8 cellular contexts compared by ENCODE assay signal in genomic region chr19:17073869-17074627, GRCh38. TPM values are rescaled to one million over a fixed set of nuclear protein-coding genes. Genes with fewer than 3 reads are reported as not detected.
DNase-seq lines count a peak whose midpoint lies in the region; ATAC-seq, FAIRE-seq and TF ChIP-seq lines count a peak whose summit lies in the region.

No MANE protein-coding gene starts in this region.

- H3K9me2 ChIP-seq in OCI-LY1 (ENCODE audit: low read depth, low read length): no peaks in the 10 kb centered on the region

- H4K5ac ChIP-seq in H1 (ENCODE audit: insufficient read length, low read depth, low read length): no peak overlapping the region

- no peak for TF ChIP-seq RAD21 in H1 (IDR thresholded peaks at IDR 0.05 in 1 of 2, conservative IDR thresholded peaks at IDR 0.05 in 1 of 2; ENCODE audit: low read depth in 2 of 2, low read length in 2 of 2)

- peaks cover 24% of the 10 kb centered on the region for H3K79me1 ChIP-seq in H1 (ENCODE audit: low read depth, low read length)

- peak overlapping the region; percentile 79 for H3K4me2 ChIP-seq in OCI-LY1 (ENCODE audit: low read length)
- peak overlapping the region; percentile 78 to 91 for H3K4me2 ChIP-seq in H1 (ENCODE audit: insufficient read depth in 1 of 2, low read depth in 2 of 2, low read length in 2 of 2)
- peak overlapping the region; percentile 93 for H3K4me2 ChIP-seq in osteoblast (ENCODE audit: insufficient read depth, low read length)

- H3K4me3 ChIP-seq in OCI-LY1 (ENCODE audit: low read depth, low read length, poor library complexity, severe bottlenecking): peak overlapping the region; percentile 93
- peak overlapping the region; percentile 71 to 96 (median 75) for H3K4me3 ChIP-seq in H1 (ENCODE audit: extremely low read depth in 1 of 4, insufficient read depth in 2 of 4, low read depth in 3 of 4, low read length in 4 of 4)
- peak overlapping the region; percentile 81 for H3K4me3 ChIP-seq in osteoblast (ENCODE audit: insufficient read depth, low read length)
- peak overlapping the region in 1 of 2 donors; percentile 60 for H3K4me3 ChIP-seq in uterus

- no peak overlapping the region for H4K91ac ChIP-seq in H1 (replicated peaks; ENCODE audit: insufficient read length, low read length)

- ATAC-seq in HG02763 (IDR thresholded peaks at IDR 0.05; ENCODE audit: unreplicated experiment): no peak

- no peak overlapping the region for H2BK120ac ChIP-seq in H1 (replicated peaks; ENCODE audit: low read depth, low read length)

- H3K27ac ChIP-seq in OCI-LY1 (ENCODE audit: low read depth, low read length, poor library complexity, severe bottlenecking): peak overlapping the region; percentile 98
- no peak overlapping the region for H3K27ac ChIP-seq in H1 (ENCODE audit: low read depth, low read length)
- peak overlapping the region; percentile 79 for H3K27ac ChIP-seq in osteoblast (ENCODE audit: low read depth, low read length)
- no peak overlapping the region for H3K27ac ChIP-seq in uterus

- no peaks in the 10 kb centered on the region for H3K27me3 ChIP-seq in OCI-LY1 (ENCODE audit: insufficient read depth, low read length)
- H3K27me3 ChIP-seq in H1 (replicated peaks in 1 of 4; ENCODE audit: control insufficient read depth in 3 of 4, extremely low read depth in 1 of 4, insufficient read depth in 3 of 4, low read length in 3 of 4): no peaks in the 10 kb centered on the region
- H3K27me3 ChIP-seq in osteoblast (ENCODE audit: insufficient read depth, low read length): no peaks in the 10 kb centered on the region
- H3K27me3 ChIP-seq in uterus: no peaks in the 10 kb centered on the region

- H2BK15ac ChIP-seq in H1 (ENCODE audit: low read length): 0 out of 2 replicates have a peak overlapping the region, but pooled peaks have one; percentile 14

- FAIRE-seq in H1 (lab: Jason Lieb, UNC): no peak

- peaks cover 44% of the 10 kb centered on the region for H3K36me3 ChIP-seq in OCI-LY1 (ENCODE audit: insufficient read depth, low read length)
- peaks cover 0 to 18% (median 3%) of the 10 kb centered on the region in 4 experiments; a peak in 5 of 8 replicates for H3K36me3 ChIP-seq in H1 (ENCODE audit: control insufficient read depth in 2 of 4, insufficient read depth in 4 of 4, low read length in 3 of 4)
- H3K36me3 ChIP-seq in osteoblast (ENCODE audit: insufficient read depth, low read length): peaks cover 10% of the 10 kb centered on the region
- H3K36me3 ChIP-seq in uterus: no peaks in the 10 kb centered on the region

- H2AFZ ChIP-seq in OCI-LY1 (ENCODE audit: low read length) (no peak overlapping the region), H1 (ENCODE audit: low read length) (no peak overlapping the region), osteoblast (ENCODE audit: low read length) (peak overlapping the region; percentile 82)

- TF ChIP-seq POLR2A in H1 (IDR thresholded peaks at IDR 0.05; ENCODE audit: control extremely low read depth in 1 of 2, low read depth in 2 of 2, low read length in 2 of 2) (no peak), uterus (IDR thresholded peaks at IDR 0.05) (no peak)

- H3K18ac ChIP-seq in H1 (ENCODE audit: extremely low read depth, low read length): no peak overlapping the region

- no peak overlapping the region for H2BK5ac ChIP-seq in H1 (ENCODE audit: low read depth, low read length)

- H3K56ac ChIP-seq in H1 (replicated peaks; ENCODE audit: insufficient read length, low read depth, low read length): no peak overlapping the region

- H3K9me3 ChIP-seq in OCI-LY1 (ENCODE audit: low read length) (no peaks in the 10 kb centered on the region), H1 (ENCODE audit: insufficient read depth in 2 of 2, low read depth in 1 of 2, low read length in 1 of 2) (no peaks in the 10 kb centered on the region), osteoblast (ENCODE audit: low read depth, low read length) (no peaks in the 10 kb centered on the region), uterus (no peaks in the 10 kb centered on the region)

- POLR2A ChIA-PET in H1 (lab: Charles Lee; ENCODE audit: partially characterized antibody): interaction anchor here (0.6 to 2.4 kb wide), 9 partner anchors 18 to 219 kb away, joined by 3 to 13 read pairs (median 4); partner anchors contain the start of genes OCEL1 and USE1

- H3K4me1 ChIP-seq in OCI-LY1 (ENCODE audit: insufficient read depth, low read length, severe bottlenecking) (peaks cover 75% of the 10 kb centered on the region), H1 (replicated peaks in 1 of 4; ENCODE audit: control insufficient read depth in 3 of 4, insufficient read depth in 4 of 4, low read length in 3 of 4) (peaks cover under 1 to 13% (median 9%) of the 10 kb centered on the region in 4 experiments), osteoblast (ENCODE audit: insufficient read depth, low read length) (peaks cover 37% of the 10 kb centered on the region), uterus (peaks cover 5 to 22% of the 10 kb centered on the region in 2 donors)

- H4K20me1 ChIP-seq in OCI-LY1 (ENCODE audit: insufficient read depth, low read length) (no peaks in the 10 kb centered on the region), H1 (replicated peaks in 1 of 2; ENCODE audit: control insufficient read depth in 1 of 2, insufficient read depth in 2 of 2, low read length in 2 of 2) (peaks cover 24 to 33% of the 10 kb centered on the region in 2 experiments), osteoblast (ENCODE audit: insufficient read depth, low read length) (peaks cover 15% of the 10 kb centered on the region)

- no peak overlapping the region for H3K4ac ChIP-seq in H1 (replicated peaks; ENCODE audit: insufficient read length, low read depth, low read length)

- no peak for TF ChIP-seq EP300 in H1 (IDR thresholded peaks at IDR 0.05; ENCODE audit: borderline replicate concordance in 1 of 2, low read depth in 2 of 2, low read length in 2 of 2)

- intact Hi-C loops in uterus (cut with DNase I; ENCODE audit: low total_unique reads): loop anchor here (10.0 kb wide), 2 partner anchors 61 to 201 kb away; no protein-coding TSS in a partner anchor

- H3K9ac ChIP-seq in OCI-LY1 (ENCODE audit: low read length) (peak overlapping the region; percentile 97), H1 (replicated peaks in 1 of 4; ENCODE audit: extremely low read depth in 1 of 4, low read depth in 3 of 4, low read length in 3 of 4) (peak overlapping the region in 3 of 4 experiments; percentile 25 to 96 (median 93); a peak in 3 of 7 replicates)

- H2AK5ac ChIP-seq in H1 (ENCODE audit: low read depth, low read length): no peak overlapping the region

- H2BK12ac ChIP-seq in H1 (ENCODE audit: low read depth, low read length): no peak overlapping the region

- no peaks in the 10 kb centered on the region for H3F3A ChIP-seq in OCI-LY1 (ENCODE audit: insufficient read depth, low read length)

- no peak overlapping the region for H4K8ac ChIP-seq in H1 (ENCODE audit: extremely low read depth, insufficient read depth, low read length)

- H2BK20ac ChIP-seq in H1 (ENCODE audit: low read length): no peak overlapping the region

- H3K14ac ChIP-seq in H1 (ENCODE audit: insufficient read length): no peak overlapping the region

- CTCF ChIA-PET in H1 (lab: Charles Lee; ENCODE audit: partially characterized antibody): no interaction called here

- peaks cover 17% of the 10 kb centered on the region for H3K23me2 ChIP-seq in H1 (ENCODE audit: low read depth, low read length)

- TF ChIP-seq CTCF in OCI-LY1 (IDR thresholded peaks at IDR 0.05; ENCODE audit: low read length) (no peak; the same call in 1 of the 2 replicates), H1 (IDR thresholded peaks at IDR 0.05; ENCODE audit: control extremely low read depth in 1 of 3, insufficient read depth in 1 of 3, low read depth in 1 of 3, low read length in 3 of 3) (no peak), osteoblast (IDR thresholded peaks at IDR 0.05; ENCODE audit: extremely low read depth, low read depth, low read length) (no peak), uterus (IDR thresholded peaks at IDR 0.05) (no peak)

- peak; percentile 12 for DNase-seq in activated gamma-delta T cell treated with Interleukin-2 at 50 U/mL for 16 hours
- DNase-seq in activated gamma-delta T cell (lab: John Stamatoyannopoulos, UW): no peak
- no peak for DNase-seq in H1 (ENCODE audit: low read depth in 1 of 2, low spot score in 2 of 2)
- DNase-seq in osteoblast (ENCODE audit: insufficient read length, low spot score, missing footprints): peak; percentile 68
- DNase-seq in SKM-1 treated with dmso at 0.1 percent for 144 hours (lab: John Stamatoyannopoulos, UW; ENCODE audit: unreplicated experiment): no peak
- DNase-seq in uterus: no peak

- no peak overlapping the region for H3K23ac ChIP-seq in H1 (ENCODE audit: insufficient read length)

- WGBS in H1 (ENCODE audit: extremely low coverage in 1 of 2, insufficient coverage in 1 of 2, insufficient read length in 1 of 2, insufficient replicate concordance in 2 of 2, low coverage in 1 of 2, low lambda C conversion rate in 2 of 2, missing lambda C conversion rate in 1 of 2), 2 experiments: 46% methylated on average over 18 of the region's 18 CpGs; no CpG with 5 or more reads in 1 of the 2 experiments

- H3K79me2 ChIP-seq in OCI-LY1 (ENCODE audit: insufficient read depth, low read length) (peaks cover 34% of the 10 kb centered on the region), H1 (ENCODE audit: control insufficient read depth in 1 of 2, insufficient read depth in 2 of 2, low read length in 2 of 2) (peaks cover 4 to 51% of the 10 kb centered on the region in 2 experiments; a peak in 3 of 4 replicates), osteoblast (ENCODE audit: insufficient read depth, low read length) (peaks cover 57% of the 10 kb centered on the region)

RNA-seq across cellular contexts. Expression of gene HAUS8, which starts 1.2 kb away (rescaled TPM):
- total RNA-seq in H1 (2021; fragmentation: NEBNext Ultra II Directional; extraction: Animal tissue kit (Norgen Biotek cat#: 25700)): 23.2 and 23.5 TPM in 2 replicates
- polyA plus RNA-seq in H1 (2011; rRNA removed): 18.4 and 18.9 TPM in 2 replicates
- polyA plus RNA-seq in H1 (2011; cell fraction: cytosol; rRNA removed): 20.5 TPM
- polyA plus RNA-seq in H1 (2011; cell fraction: nucleus; rRNA removed): 27.7 TPM
- 19.8 to 25.4 TPM (median 24.1 TPM) in 4 replicates for polyA plus RNA-seq in H1 (2012, experiment 1 of 2)
- polyA plus RNA-seq in H1 (2012, experiment 2 of 2): 10.9 TPM
- polyA plus RNA-seq in H1 (2013, experiment 1 of 2): 23.0 TPM
- 24.3 TPM for polyA plus RNA-seq in H1 (2013, experiment 2 of 2)
- polyA minus RNA-seq in H1 (2011; rRNA and poly(A)+ RNA removed): 9.2 and 17.3 TPM in 2 replicates
- polyA minus RNA-seq in H1 (2011; cell fraction: cytosol; rRNA and poly(A)+ RNA removed): 8.3 TPM
- 11.8 TPM for polyA minus RNA-seq in H1 (2011; cell fraction: nucleus; rRNA and poly(A)+ RNA removed)
- total RNA-seq in osteoblast (1.8 and 2.1 TPM in 2 replicates), uterus (10 to 100 TPM in 2 of 4 donors, 1 to 10 TPM in 2; 2.6 to 11.5 (median 6.9) TPM)

RNA-seq across cellular contexts. Expression of gene MYO9B, which starts 1.5 kb away (rescaled TPM):
- 76.8 and 77.1 TPM in 2 replicates for total RNA-seq in H1 (2021; fragmentation: NEBNext Ultra II Directional; extraction: Animal tissue kit (Norgen Biotek cat#: 25700))
- polyA plus RNA-seq in H1 (2011; rRNA removed): 27.6 and 40.0 TPM in 2 replicates
- polyA plus RNA-seq in H1 (2011; cell fraction: cytosol; rRNA removed): 26.7 TPM
- 102 TPM for polyA plus RNA-seq in H1 (2011; cell fraction: nucleus; rRNA removed)
- polyA plus RNA-seq in H1 (2012, experiment 1 of 2): 43.2 to 61.2 TPM (median 54.2 TPM) in 4 replicates
- 37.9 TPM for polyA plus RNA-seq in H1 (2012, experiment 2 of 2)
- 33.9 TPM for polyA plus RNA-seq in H1 (2013, experiment 1 of 2)
- polyA plus RNA-seq in H1 (2013, experiment 2 of 2): 30.2 TPM
- 51.3 and 52.3 TPM in 2 replicates for polyA minus RNA-seq in H1 (2011; rRNA and poly(A)+ RNA removed)
- 53.7 TPM for polyA minus RNA-seq in H1 (2011; cell fraction: cytosol; rRNA and poly(A)+ RNA removed)
- polyA minus RNA-seq in H1 (2011; cell fraction: nucleus; rRNA and poly(A)+ RNA removed): 45.4 TPM
- total RNA-seq in osteoblast (86.9 and 96.6 TPM in 2 replicates), uterus (100 to 1,000 TPM in 1 of 4 donors, 10 to 100 TPM in 3; 17.6 to 117 (median 54.1) TPM)

RNA-seq across cellular contexts. Expression of gene CPAMD8, which starts 47.4 kb away (rescaled TPM):
- 9.2 and 11.1 TPM in 2 replicates for total RNA-seq in H1 (2021; fragmentation: NEBNext Ultra II Directional; extraction: Animal tissue kit (Norgen Biotek cat#: 25700))
- polyA plus RNA-seq in H1 (2011; rRNA removed): 6.1 and 11.2 TPM in 2 replicates
- polyA plus RNA-seq in H1 (2011; cell fraction: cytosol; rRNA removed): 8.1 TPM
- polyA plus RNA-seq in H1 (2011; cell fraction: nucleus; rRNA removed): 28.3 TPM
- polyA plus RNA-seq in H1 (2012, experiment 1 of 2): 5.0 to 9.0 TPM (median 7.1 TPM) in 4 replicates
- 4.6 TPM for polyA plus RNA-seq in H1 (2012, experiment 2 of 2)
- 6.6 TPM for polyA plus RNA-seq in H1 (2013, experiment 1 of 2)
- 6.1 TPM for polyA plus RNA-seq in H1 (2013, experiment 2 of 2)
- 9.4 and 10.3 TPM in 2 replicates for polyA minus RNA-seq in H1 (2011; rRNA and poly(A)+ RNA removed)
- polyA minus RNA-seq in H1 (2011; cell fraction: cytosol; rRNA and poly(A)+ RNA removed): 6.2 TPM
- 13.3 TPM for polyA minus RNA-seq in H1 (2011; cell fraction: nucleus; rRNA and poly(A)+ RNA removed)
- total RNA-seq in osteoblast (0.29 and 0.36 TPM in 2 replicates), uterus (10 to 100 TPM in 3 of 4 donors, 1 to 10 TPM in 1; 2.8 to 18.3 (median 15.7) TPM)

Comparison
In these comparisons a context has a peak if more than half of its experiments do, and no peak if none do; other contexts are left out.
1. DNase-seq: peak in activated gamma-delta T cell treated with Interleukin-2 at 50 U/mL for 16 hours (single experiment) and osteoblast (single experiment); none in activated gamma-delta T cell (single experiment), H1 (0 of 2), SKM-1 treated with dmso at 0.1 percent for 144 hours (single experiment) and uterus (0 of 2).
2. H3K27ac ChIP-seq: peak in OCI-LY1 (single experiment) and osteoblast (single experiment); none in H1 (single experiment) and uterus (0 of 2).
3. Peak in every context shown above with its lines, with median percentiles within 50 percentile points of each other: H3K4me2 ChIP-seq.